21 cellular contexts compared by ENCODE assay signal in the genomic region with DNA sequence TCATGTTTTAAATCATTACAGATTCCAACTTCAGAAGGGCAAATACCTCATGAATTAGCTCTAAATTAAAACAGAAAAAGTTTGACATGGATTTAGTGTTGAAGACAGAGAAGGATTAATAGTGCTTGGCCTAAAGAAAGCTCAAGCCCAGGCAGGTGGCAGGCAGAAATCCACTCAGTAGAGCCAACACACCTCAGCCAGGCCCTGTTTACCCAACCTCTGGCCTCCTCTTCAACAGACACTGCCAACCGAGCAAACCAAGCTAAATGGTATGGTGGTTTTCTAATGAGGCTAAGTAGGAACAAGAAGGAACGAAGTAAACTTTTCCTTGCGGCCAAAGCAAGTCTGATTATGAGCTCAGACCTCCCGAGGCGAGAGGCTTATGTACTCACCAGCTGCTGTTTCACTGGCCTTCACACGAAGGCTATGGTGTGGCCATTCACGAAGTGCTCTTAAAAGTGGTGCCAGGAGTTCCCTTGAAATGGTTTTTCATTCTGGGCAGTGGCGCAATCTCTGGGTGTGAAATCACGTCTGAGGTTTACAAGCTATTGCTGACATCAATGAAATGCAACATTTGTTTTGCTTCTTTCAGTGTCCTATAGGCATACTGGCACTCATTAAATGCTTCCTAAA.
"Had no signal": no experiment of that assay in that cellular context is flagged by ENCODE, and none has a peak within 500 bp of the region (broad histone marks: within the 10 kb centered on the region; RNA-seq: fewer than 3 reads in every experiment).

No MANE protein-coding gene starts in this region.

- ATAC-seq: activated T-cell treated with anti-CD3 and anti-CD28 coated beads, Interleukin-2, amount 50 U/mL, for 4 hours; left lobe of liver; naive thymus-derived CD4-positive, alpha-beta T cell; T-helper 17 cell had no signal

- H3K4me2 ChIP-seq: hepatocyte had no signal

- H2AFZ ChIP-seq: hepatocyte had no signal

- H3K27me3 ChIP-seq: hepatocyte, neutrophil, right atrium auricular region, tibial nerve had no signal

- H3K36me3 ChIP-seq: neutrophil, right atrium auricular region, tibial nerve had no signal

- DNase-seq: activated CD4-positive, alpha-beta memory T cell treated with anti-CD3 and anti-CD28 coated beads, Interleukin-2, amount 10 ng/mL, durations not matched to agents 7 days and 5 days; activated CD4-positive, alpha-beta T cell treated with anti-CD3 and anti-CD28 coated beads for 4 hours; activated effector memory CD4-positive, alpha-beta T cell treated with Interleukin-2 at 50 U/mL for 16 hours; activated naive CD4-positive, alpha-beta T cell treated with anti-CD3 and anti-CD28 coated beads, Interleukin-2, amount 50 U/mL, for 16 hours; activated T-cell treated with anti-CD3 and anti-CD28 coated beads, Interleukin-2, amount 50 U/mL, for 4 hours; effector CD4-positive, alpha-beta T cell; mammary epithelial cell; naive thymus-derived CD4-positive, alpha-beta T cell; posterior cingulate gyrus; small intestine; stimulated activated CD4-positive, alpha-beta T cell treated with anti-CD3 and anti-CD28 coated beads, Interleukin-4, amount 100 ng/mL, for 24 hours; stimulated activated naive CD4-positive, alpha-beta T cell; substantia nigra; T-helper 17 cell had no signal

- H3K27me3 Mint-ChIP-seq: activated CD4-positive, alpha-beta memory T cell treated with anti-CD3 and anti-CD28 coated beads, Interleukin-2, amount 10 ng/mL, durations not matched to agents 7 days and 5 days; T-helper 17 cell had no signal

- H3K4me3 Mint-ChIP-seq: activated CD4-positive, alpha-beta memory T cell treated with anti-CD3 and anti-CD28 coated beads, Interleukin-2, amount 10 ng/mL, durations not matched to agents 7 days and 5 days; activated T-cell treated with anti-CD3 and anti-CD28 coated beads, Interleukin-2, amount 50 U/mL, for 4 hours; naive thymus-derived CD4-positive, alpha-beta T cell; T-helper 17 cell had no signal

- H3K4me3 ChIP-seq: hepatocyte, right atrium auricular region, tibial nerve had no signal

- H3K9me3 ChIP-seq: neutrophil had no signal

- FAIRE-seq: colon, keratinocyte, small intestine had no signal

- H3K79me2 ChIP-seq: hepatocyte had no signal

- H3K27ac ChIP-seq: hepatocyte, neutrophil, right atrium auricular region, tibial nerve had no signal

- H3K4me1 ChIP-seq: right atrium auricular region, tibial nerve had no signal

- H3K4me1 Mint-ChIP-seq: activated CD4-positive, alpha-beta memory T cell treated with anti-CD3 and anti-CD28 coated beads, Interleukin-2, amount 10 ng/mL, durations not matched to agents 7 days and 5 days; naive thymus-derived CD4-positive, alpha-beta T cell; T-helper 17 cell had no signal

- H3K36me3 Mint-ChIP-seq: naive thymus-derived CD4-positive, alpha-beta T cell had no signal

- H3K27ac Mint-ChIP-seq: activated CD4-positive, alpha-beta memory T cell treated with anti-CD3 and anti-CD28 coated beads, Interleukin-2, amount 10 ng/mL, durations not matched to agents 7 days and 5 days; naive thymus-derived CD4-positive, alpha-beta T cell; T-helper 17 cell had no signal
